ENCODE assay signal across 13 cellular contexts in genomic region chr21:42956824-42957632, GRCh38. TPM values are rescaled to one million over a fixed set of nuclear protein-coding genes. Genes with fewer than 3 reads are reported as not detected.
DNase-seq lines count a peak whose midpoint lies in the region; ATAC-seq and TF ChIP-seq lines count a peak whose summit lies in the region.
"Had no signal": no experiment of that assay in that cellular context is flagged by ENCODE, and none has a peak within 500 bp of the region (broad histone marks: within the 10 kb centered on the region; RNA-seq: fewer than 3 reads in every experiment).

No MANE protein-coding gene starts in this region.

- no TSS peak for BruUV-seq in MCF 10A (replicated peaks; lab: Mats Ljungman, UMichigan)

- H3K27me3 Mint-ChIP-seq in CD4-positive, alpha-beta T cell, result no peaks in the 10 kb centered on the region
- H3K27me3 Mint-ChIP-seq in MCF 10A (ENCODE audit: insufficient read depth, unreplicated experiment), result no peaks in the 10 kb centered on the region

- intact Hi-C loops in CD4-positive, alpha-beta T cell (cut with DNase I, micrococcal nuclease), result no loop called here
- intact Hi-C loops in MCF 10A (cut with micrococcal nuclease), result loop anchor here (10.0 kb wide), 1 partner anchor 62 kb away; the partner anchor contains the start of gene NDUFV3

- no peak for TF ChIP-seq CTCF in CD4-positive, alpha-beta T cell (IDR thresholded peaks at IDR 0.05)
- TF ChIP-seq CTCF in RWPE1 (conservative IDR thresholded peaks at IDR 0.05; ENCODE audit: low read depth) (no peak), MCF 10A (IDR thresholded peaks at IDR 0.05; ENCODE audit: unreplicated experiment) (no peak)

- H3K27ac Mint-ChIP-seq in CD4-positive, alpha-beta T cell, result no peak overlapping the region
- H3K27ac Mint-ChIP-seq in MCF 10A (ENCODE audit: low read depth, unreplicated experiment), result no peak overlapping the region

- CTCF ChIA-PET in CD4-positive, alpha-beta T cell (lab: Charles Lee), result no interaction called here
- CTCF ChIA-PET in RWPE1 (lab: Yijun Ruan, JAX), result interaction anchor here (0.6 kb wide), 1 partner anchor 24 kb away, joined by 5 read pairs; no protein-coding TSS in a partner anchor
- CTCF ChIA-PET in MCF 10A (lab: Yijun Ruan, JAX), result interaction anchor here (0.7 kb wide), 1 partner anchor 25 kb away, joined by 3 read pairs; no protein-coding TSS in a partner anchor

- H3K4me1 Mint-ChIP-seq in CD4-positive, alpha-beta T cell (ENCODE audit: low read depth), result no peaks in the 10 kb centered on the region
- H3K4me1 Mint-ChIP-seq in MCF 10A (ENCODE audit: insufficient read depth, unreplicated experiment), result peaks cover 5% of the 10 kb centered on the region

- H3K27me3 ChIP-seq in CD4-positive, alpha-beta T cell (ENCODE audit: control insufficient read depth, insufficient read depth, low read length), result no peaks in the 10 kb centered on the region
- H3K27me3 ChIP-seq: ascending aorta, BLaER1 had no signal

- H3K36me3 Mint-ChIP-seq in CD4-positive, alpha-beta T cell (ENCODE audit: low read depth), result no peaks in the 10 kb centered on the region
- H3K36me3 Mint-ChIP-seq in MCF 10A (ENCODE audit: insufficient read depth, unreplicated experiment), result no peaks in the 10 kb centered on the region

- H3K9me3 ChIP-seq in CD4-positive, alpha-beta T cell (ENCODE audit: control insufficient read depth, low read length), result no peaks in the 10 kb centered on the region
- H3K9me3 ChIP-seq: ascending aorta, BLaER1 had no signal

- ATAC-seq in CD4-positive, alpha-beta T cell (ENCODE audit: poor library complexity), result peak; percentile 60
- ATAC-seq in HG02610 (IDR thresholded peaks at IDR 0.05; ENCODE audit: unreplicated experiment), result peak; percentile 98
- peak; percentile 87 for ATAC-seq in left lobe of liver

- no peak for DNase-seq in CD4-positive, alpha-beta T cell
- no peak for DNase-seq in RWPE1 (ENCODE audit: low spot score)
- DNase-seq in left lobe of liver (ENCODE audit: low spot score), result no peak
- DNase-seq in MCF 10A (ENCODE audit: unreplicated experiment), result no peak
- DNase-seq in LoVo (ENCODE audit: low spot score), result no peak
- DNase-seq in MV-4-11 (lab: John Stamatoyannopoulos, UW), result no peak
- DNase-seq in cerebellum (ENCODE audit: low spot score), result no peak
- DNase-seq: KG1, NCI-H345 had no signal

- POLR2A ChIA-PET in CD4-positive, alpha-beta T cell (lab: Charles Lee), result interaction anchor here (0.7 kb wide), 1 partner anchor 347 kb away, joined by 4 read pairs; no protein-coding TSS in a partner anchor
- POLR2A ChIA-PET in RWPE1 (lab: Yijun Ruan, JAX; ENCODE audit: low non-redundant PET) (no interaction called here), MCF 10A (lab: Yijun Ruan, JAX) (interaction anchor here (0.6 to 2.9 kb wide), 5 partner anchors 15 to 688 kb away, joined by 3 to 19 read pairs (median 4); partner anchors contain the start of gene PKNOX1)

- no peaks in the 10 kb centered on the region for H3K9me3 Mint-ChIP-seq in CD4-positive, alpha-beta T cell
- no peaks in the 10 kb centered on the region for H3K9me3 Mint-ChIP-seq in MCF 10A (ENCODE audit: unreplicated experiment)

- H3K27ac ChIP-seq in CD4-positive, alpha-beta T cell (ENCODE audit: low read depth, low read length), result no peak overlapping the region
- peak overlapping the region; percentile 43; the same call in 1 of the 2 replicates for H3K27ac ChIP-seq in RWPE1
- H3K27ac ChIP-seq: ascending aorta, BLaER1 had no signal

- no peak overlapping the region for H3K4me3 Mint-ChIP-seq in CD4-positive, alpha-beta T cell
- no peak overlapping the region for H3K4me3 Mint-ChIP-seq in MCF 10A (ENCODE audit: unreplicated experiment)

RNA-seq across cellular contexts. Expression of gene PKNOX1, which starts 17.3 kb away (rescaled TPM):
- 10 to 100 TPM; 10.3 TPM for total RNA-seq in CD4-positive, alpha-beta T cell
- total RNA-seq in left lobe of liver (6.0 TPM), MCF 10A (2022) (13.4 and 15.0 TPM in 2 replicates), cerebellum (21.1 TPM)

RNA-seq across cellular contexts. Expression of gene ERVH48-1, which starts 31.6 kb away (rescaled TPM):
- total RNA-seq in CD4-positive, alpha-beta T cell, result 1 to 10 TPM; 1.1 to 1.4 TPM
- not detected for total RNA-seq in left lobe of liver
- not detected in 2 replicates for total RNA-seq in MCF 10A (2022)
- total RNA-seq in cerebellum, result 0.09 TPM
- total RNA-seq: ascending aorta, renal cortical epithelial cell had no signal
